In the genomic region with DNA sequence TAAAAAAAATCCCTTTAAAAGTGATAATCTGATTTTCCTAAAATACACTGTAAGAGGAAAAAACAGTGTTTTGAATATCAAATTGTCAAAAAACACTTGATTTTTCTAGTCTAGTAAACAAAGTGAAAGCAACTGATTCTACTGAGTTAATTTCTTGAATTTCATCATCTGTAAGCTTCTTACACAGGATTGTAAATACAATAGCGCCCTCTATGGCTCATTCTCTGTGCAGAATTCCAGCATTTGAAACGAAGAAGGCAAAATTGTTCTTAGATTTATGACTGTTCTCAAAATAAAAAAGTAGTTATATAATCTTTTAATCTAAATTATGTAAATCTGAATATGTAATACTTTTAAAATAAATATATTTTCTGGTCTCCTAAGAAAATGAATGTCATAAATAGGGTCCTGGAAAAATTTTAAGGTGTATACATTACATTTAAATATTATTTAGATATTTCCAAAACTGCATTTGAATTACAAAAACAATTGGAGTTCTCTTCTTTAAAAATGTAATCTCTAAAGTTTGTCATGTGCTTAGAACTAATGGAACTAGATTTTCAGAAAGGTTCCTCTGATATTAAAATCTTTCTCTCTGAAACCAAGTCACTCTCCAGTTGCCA, we compare ENCODE assay signal across 8 cellular contexts.
A peak's percentile ranks its signal among the peaks of the same experiment; 100 is the strongest.
DNase-seq lines count a peak whose midpoint lies in the region; ATAC-seq and TF ChIP-seq lines count a peak whose summit lies in the region.

No MANE protein-coding gene starts in this region.

- H3K27ac ChIP-seq in cardiac muscle cell (no peak overlapping the region), adrenal gland (no peak overlapping the region), transverse colon (no peak overlapping the region)

- intact Hi-C loops in Right ventricle myocardium superior (cut with DNase I), result loop anchor here (5.0 kb wide), 1 partner anchor 712 kb away; no protein-coding TSS in a partner anchor
- intact Hi-C loops in adrenal gland (cut with DNase I), result loop anchor here in 1 of 2 donors (5.0 kb wide), 1 partner anchor 712 kb away; no protein-coding TSS in a partner anchor
- intact Hi-C loops in transverse colon (cut with DNase I; ENCODE audit: low total_unique reads), result loop anchor here (10.0 kb wide), 1 partner anchor 555 kb away; no protein-coding TSS in a partner anchor

- TF ChIP-seq CTCF in cardiac muscle cell (IDR thresholded peaks at IDR 0.05; ENCODE audit: low read depth, low read length) (peak; percentile 77), adrenal gland (IDR thresholded peaks at IDR 0.05) (peak; percentile 49 to 83 (median 70)), transverse colon (IDR thresholded peaks at IDR 0.05) (peak; percentile 56 to 70 (median 62))

- no peak for ATAC-seq in Right ventricle myocardium superior (ENCODE audit: poor library complexity)
- ATAC-seq in HG03139 (IDR thresholded peaks at IDR 0.05; ENCODE audit: unreplicated experiment), result peak; percentile 48

- H3K4me3 ChIP-seq in cardiac muscle cell (no peak overlapping the region), adrenal gland (no peak overlapping the region), transverse colon (no peak overlapping the region)

- WGBS in adrenal gland, 4 donors, result 0 to 2% (median 1%) methylated on average over 2 of the region's 2 CpGs
- WGBS in transverse colon (ENCODE audit: low coverage in 1 of 2), 2 donors, result 1 to 3% methylated on average over 2 of the region's 2 CpGs

- H3K4me1 ChIP-seq in cardiac muscle cell (ENCODE audit: low read depth) (no peaks in the 10 kb centered on the region), adrenal gland (replicated peaks in 1 of 2) (no peaks in the 10 kb centered on the region), transverse colon (no peaks in the 10 kb centered on the region)

- TF ChIP-seq POLR2A in adrenal gland (IDR thresholded peaks at IDR 0.05), result no peak
- no peak for TF ChIP-seq POLR2A in transverse colon (IDR thresholded peaks at IDR 0.05)

- no peaks in the 10 kb centered on the region for H3K27me3 ChIP-seq in cardiac muscle cell
- H3K27me3 ChIP-seq in adrenal gland, result no peaks in the 10 kb centered on the region
- H3K27me3 ChIP-seq in transverse colon, result no peaks in the 10 kb centered on the region

- H3K9me3 ChIP-seq in cardiac muscle cell (ENCODE audit: low read depth) (no peaks in the 10 kb centered on the region), adrenal gland (replicated peaks in 1 of 3) (no peaks in the 10 kb centered on the region), transverse colon (no peaks in the 10 kb centered on the region)

- H3K36me3 ChIP-seq in cardiac muscle cell (no peaks in the 10 kb centered on the region), adrenal gland (replicated peaks in 1 of 2) (no peaks in the 10 kb centered on the region), transverse colon (no peaks in the 10 kb centered on the region)

- TF ChIP-seq EP300 in transverse colon (IDR thresholded peaks at IDR 0.05; ENCODE audit: low read depth), result no peak

- DNase-seq in cardiac muscle cell (ENCODE audit: low read depth in 1 of 2, low spot score in 1 of 2), result peak; percentile 83 to 87
- no peak for DNase-seq in Right ventricle myocardium superior
- peak; percentile 26 for DNase-seq in NCI-H2227 treated with DMSO at 0.1 percent for 48 hours (lab: John Stamatoyannopoulos, UW)
- DNase-seq in adrenal gland, result peak in 4 of 7 donors; percentile 28 to 59 (median 38)
- peak; percentile 13 for DNase-seq in iPS-NIHi7 (ENCODE audit: extremely low spot score)
- no peak for DNase-seq in transverse colon
- no peak for DNase-seq in activated CD8-positive, alpha-beta memory T cell treated with anti-CD3 and anti-CD28 coated beads for 24 hours

- in situ Hi-C loops in transverse colon (cut with MboI; ENCODE audit: low pct_ligation_motif_present in 1 of 4, low pct_unique_long_range_greater_than_20kb in 1 of 4, low sequenced_read_pairs in 3 of 4), result loop anchor here in 2 of 4 donors (25.0 kb wide), 1 partner anchor 562 kb away; no protein-coding TSS in a partner anchor

Comparison
In these comparisons a context has a peak if more than half of its experiments do, and no peak if none do; other contexts are left out.
1. DNase-seq: peak in cardiac muscle cell (2 of 2), NCI-H2227 treated with DMSO at 0.1 percent for 48 hours (single experiment), adrenal gland (4 of 7) and iPS-NIHi7 (single experiment); none in Right ventricle myocardium superior (single experiment), transverse colon (single experiment) and activated CD8-positive, alpha-beta memory T cell treated with anti-CD3 and anti-CD28 coated beads for 24 hours (single experiment).
2. Peak in every context shown above with its lines, with median percentiles within 50 percentile points of each other: CTCF ChIP-seq.